In genomic region chr19:3554254-3555083, GRCh38 we compare ENCODE assay signal across 1 cellular context.
TF ChIP-seq lines count a peak whose summit lies in the region.

No MANE protein-coding gene starts in this region.

TF ChIP-seq in WTC11, 78 proteins besides CTCF, POLR2A, EP300 and RAD21:
- no peak for TF ChIP-seq RORB (CRISPR knock-in tag; IDR thresholded peaks at IDR 0.05)
- no peak for TF ChIP-seq ZBTB43 (CRISPR knock-in tag; IDR thresholded peaks at IDR 0.05)
- TF ChIP-seq TEAD1 (CRISPR knock-in tag; IDR thresholded peaks at IDR 0.05): no peak
- no peak for TF ChIP-seq ZNF121 (CRISPR knock-in tag; IDR thresholded peaks at IDR 0.05)
- TF ChIP-seq SMAD4 (CRISPR knock-in tag; IDR thresholded peaks at IDR 0.05): no peak
- no peak for TF ChIP-seq NFE2L1 (CRISPR knock-in tag; IDR thresholded peaks at IDR 0.05)
- no peak for TF ChIP-seq ZSCAN18 (CRISPR knock-in tag; IDR thresholded peaks at IDR 0.05)
- no peak for TF ChIP-seq GABPB1 (CRISPR knock-in tag; IDR thresholded peaks at IDR 0.05)
- TF ChIP-seq GTF2I (CRISPR knock-in tag; conservative IDR thresholded peaks at IDR 0.05): no peak
- no peak for TF ChIP-seq ATF6 (CRISPR knock-in tag; IDR thresholded peaks at IDR 0.05)
